32 cellular contexts compared by ENCODE assay signal in the genomic region with DNA sequence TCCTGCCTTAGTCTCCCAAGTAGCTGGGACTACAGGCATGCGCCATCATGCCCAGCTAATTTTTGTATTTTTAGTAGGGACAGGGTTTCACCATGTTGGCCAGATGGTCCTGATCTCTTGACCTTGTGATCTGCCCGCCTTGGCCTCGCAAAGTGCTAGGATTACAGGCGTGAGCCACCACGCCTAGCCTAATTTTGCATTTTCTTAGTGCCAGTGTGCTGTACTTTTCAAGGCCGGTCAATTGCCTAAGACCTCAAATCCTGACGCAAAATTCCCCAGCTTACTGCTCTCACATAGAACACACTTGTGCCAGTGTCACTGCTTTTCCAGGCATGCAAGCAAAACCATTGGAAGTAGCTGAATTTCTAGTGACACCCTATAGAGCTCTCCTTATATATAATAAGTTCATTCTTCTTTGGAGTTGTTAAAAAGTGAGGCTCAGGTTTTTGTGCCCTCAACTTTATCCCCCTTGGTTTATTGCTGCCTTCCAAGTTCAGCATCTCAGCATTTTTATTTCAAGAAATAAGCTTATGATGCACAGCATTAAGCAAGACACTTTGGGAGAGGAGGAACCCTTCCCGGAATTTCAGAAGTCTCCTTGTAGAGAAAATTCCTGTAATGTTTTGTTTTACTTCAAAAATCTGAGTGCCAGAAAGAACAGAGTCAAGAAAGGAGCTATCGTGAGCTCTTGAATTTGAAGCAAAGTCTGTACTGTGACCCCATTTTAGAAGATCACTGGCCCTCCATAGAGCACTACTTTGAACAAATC.
A peak's percentile ranks its signal among the peaks of the same experiment; 100 is the strongest.
DNase-seq lines count a peak whose midpoint lies in the region; ATAC-seq and TF ChIP-seq lines count a peak whose summit lies in the region.
"Had no signal": no experiment of that assay in that cellular context is flagged by ENCODE, and none has a peak within 500 bp of the region (broad histone marks: within the 10 kb centered on the region; RNA-seq: fewer than 3 reads in every experiment).

No MANE protein-coding gene starts in this region.

- WGBS in esophagus muscularis mucosa: 86% methylated on average over 9 of the region's 9 CpGs
- 88 to 95% (median 92%) methylated on average over 9 of the region's 9 CpGs for WGBS in stomach, 5 donors

- intact Hi-C loops in esophagus muscularis mucosa (cut with DNase I): no loop called here
- intact Hi-C loops in stomach (cut with DNase I; ENCODE audit: low total_unique reads): no loop called here
- intact Hi-C loops in activated naive CD4-positive, alpha-beta T cell treated with anti-CD3 and anti-CD28 coated beads for 36 hours (cut with micrococcal nuclease): no loop called here

- peaks cover 10% of the 10 kb centered on the region for H3K36me3 Mint-ChIP-seq in activated naive CD4-positive, alpha-beta T cell treated with anti-CD3 and anti-CD28 coated beads for 36 hours (ENCODE audit: low read depth)
- peaks cover 9% of the 10 kb centered on the region for H3K36me3 Mint-ChIP-seq in activated T-cell treated with anti-CD3 and anti-CD28 coated beads, Interleukin-2, amount 50 U/mL, for 4 hours (ENCODE audit: insufficient read depth)
- H3K36me3 Mint-ChIP-seq: stimulated activated effector memory CD8-positive, alpha-beta T cell treated with anti-CD3 and anti-CD28 coated beads, Interleukin-12 subunit alpha, Interleukin-12 subunit beta, amount 100 ng/mL, for 72 hours had no signal

- TF ChIP-seq POLR2A in esophagus muscularis mucosa (IDR thresholded peaks at IDR 0.05; ENCODE audit: low read depth) (no peak), stomach (IDR thresholded peaks at IDR 0.05) (no peak)

- H3K4me2 ChIP-seq in osteoblast (ENCODE audit: insufficient read depth, low read length): no peak overlapping the region

- CTCF ChIA-PET in activated naive CD4-positive, alpha-beta T cell treated with anti-CD3 and anti-CD28 coated beads for 36 hours (lab: Charles Lee): interaction anchor here (1.7 kb wide), 1 partner anchor 48 kb away, joined by 4 read pairs; no protein-coding TSS in a partner anchor

- H3K4me3 Mint-ChIP-seq in activated naive CD4-positive, alpha-beta T cell treated with anti-CD3 and anti-CD28 coated beads for 36 hours: no peak overlapping the region
- no peak overlapping the region for H3K4me3 Mint-ChIP-seq in activated T-cell treated with anti-CD3 and anti-CD28 coated beads, Interleukin-2, amount 50 U/mL, for 4 hours
- H3K4me3 Mint-ChIP-seq: activated B cell treated with CpG ODN at 0.5 μM for 24 hours; CD4-positive, CD25-positive, alpha-beta regulatory T cell; memory B cell; stimulated activated effector memory CD8-positive, alpha-beta T cell treated with anti-CD3 and anti-CD28 coated beads, Interleukin-12 subunit alpha, Interleukin-12 subunit beta, amount 100 ng/mL, for 72 hours had no signal

- no peaks in the 10 kb centered on the region for H3K79me2 ChIP-seq in osteoblast (ENCODE audit: insufficient read depth, low read length)

- no peak for TF ChIP-seq EP300 in esophagus muscularis mucosa (IDR thresholded peaks at IDR 0.05)
- no peak for TF ChIP-seq EP300 in stomach (IDR thresholded peaks at IDR 0.05)

- H3K27me3 ChIP-seq in esophagus muscularis mucosa (no peaks in the 10 kb centered on the region), osteoblast (ENCODE audit: insufficient read depth, low read length) (no peaks in the 10 kb centered on the region), stomach (no peaks in the 10 kb centered on the region)
- H3K27me3 ChIP-seq: brain microvascular endothelial cell, heart left ventricle, left lung had no signal

- no peaks in the 10 kb centered on the region for H3K9me3 ChIP-seq in esophagus muscularis mucosa
- H3K9me3 ChIP-seq in osteoblast (ENCODE audit: low read depth, low read length): no peaks in the 10 kb centered on the region
- H3K9me3 ChIP-seq in stomach: no peaks in the 10 kb centered on the region
- H3K9me3 ChIP-seq: heart left ventricle, left lung had no signal

- ATAC-seq in activated T-cell treated with anti-CD3 and anti-CD28 coated beads, Interleukin-2, amount 50 U/mL, for 4 hours: no peak
- ATAC-seq: heart left ventricle; K562; left lung; PC-3; right cardiac atrium; stimulated activated effector memory CD8-positive, alpha-beta T cell treated with anti-CD3 and anti-CD28 coated beads, Interleukin-12 subunit alpha, Interleukin-12 subunit beta, amount 100 ng/mL, for 72 hours had no signal

- peak overlapping the region; percentile 58 to 75 (median 74) for H3K27ac ChIP-seq in esophagus muscularis mucosa (replicated peaks in 1 of 4)
- peak overlapping the region; percentile 31 for H3K27ac ChIP-seq in osteoblast (ENCODE audit: low read depth, low read length)
- H3K27ac ChIP-seq in stomach: peak overlapping the region in 3 of 5 donors; percentile 13 to 53 (median 42)
- H3K27ac ChIP-seq: brain microvascular endothelial cell, left lung, SK-N-MC had no signal

- no peak overlapping the region for H3K27ac Mint-ChIP-seq in activated naive CD4-positive, alpha-beta T cell treated with anti-CD3 and anti-CD28 coated beads for 36 hours
- H3K27ac Mint-ChIP-seq: activated B cell treated with CpG ODN at 0.5 μM for 24 hours; memory B cell; stimulated activated effector memory CD8-positive, alpha-beta T cell treated with anti-CD3 and anti-CD28 coated beads, Interleukin-12 subunit alpha, Interleukin-12 subunit beta, amount 100 ng/mL, for 72 hours had no signal

- H3K9me3 Mint-ChIP-seq in activated naive CD4-positive, alpha-beta T cell treated with anti-CD3 and anti-CD28 coated beads for 36 hours: no peaks in the 10 kb centered on the region
- H3K9me3 Mint-ChIP-seq in activated T-cell treated with anti-CD3 and anti-CD28 coated beads, Interleukin-2, amount 50 U/mL, for 4 hours: no peaks in the 10 kb centered on the region
- H3K9me3 Mint-ChIP-seq: activated B cell treated with CpG ODN at 0.5 μM for 24 hours; memory B cell; stimulated activated effector memory CD8-positive, alpha-beta T cell treated with anti-CD3 and anti-CD28 coated beads, Interleukin-12 subunit alpha, Interleukin-12 subunit beta, amount 100 ng/mL, for 72 hours had no signal

- H3K4me3 ChIP-seq in esophagus muscularis mucosa (no peak overlapping the region), osteoblast (ENCODE audit: insufficient read depth, low read length) (no peak overlapping the region), stomach (no peak overlapping the region)
- H3K4me3 ChIP-seq: heart left ventricle, K562, left lung, SK-N-MC had no signal

- no peak overlapping the region for H2AFZ ChIP-seq in osteoblast (ENCODE audit: low read length)

- H3K4me1 ChIP-seq in esophagus muscularis mucosa: peaks cover 7 to 59% (median 50%) of the 10 kb centered on the region in 4 donors
- H3K4me1 ChIP-seq in osteoblast (ENCODE audit: insufficient read depth, low read length): peaks cover 42% of the 10 kb centered on the region
- peaks cover 0 to 34% (median 19%) of the 10 kb centered on the region in 4 donors for H3K4me1 ChIP-seq in stomach
- H3K4me1 ChIP-seq: left lung had no signal

- no peaks in the 10 kb centered on the region for H3K4me1 Mint-ChIP-seq in activated naive CD4-positive, alpha-beta T cell treated with anti-CD3 and anti-CD28 coated beads for 36 hours (ENCODE audit: low read depth)
- H3K4me1 Mint-ChIP-seq in activated T-cell treated with anti-CD3 and anti-CD28 coated beads, Interleukin-2, amount 50 U/mL, for 4 hours (ENCODE audit: low read depth): no peaks in the 10 kb centered on the region
- H3K4me1 Mint-ChIP-seq: activated B cell treated with CpG ODN at 0.5 μM for 24 hours; memory B cell; stimulated activated effector memory CD8-positive, alpha-beta T cell treated with anti-CD3 and anti-CD28 coated beads, Interleukin-12 subunit alpha, Interleukin-12 subunit beta, amount 100 ng/mL, for 72 hours had no signal

- peak; percentile 56 for DNase-seq in EH (ENCODE audit: low read depth)
- no peak for DNase-seq in esophagus muscularis mucosa (ENCODE audit: extremely low spot score)
- no peak for DNase-seq in osteoblast (ENCODE audit: insufficient read length, low spot score, missing footprints)
- DNase-seq in stomach: no peak
- no peak for DNase-seq in activated naive CD4-positive, alpha-beta T cell treated with anti-CD3 and anti-CD28 coated beads for 36 hours
- no peak for DNase-seq in NCI-H2196 treated with DMSO at 0.1 percent for 48 hours (lab: John Stamatoyannopoulos, UW; ENCODE audit: unreplicated experiment)
- no peak for DNase-seq in NCI-H446 (lab: John Stamatoyannopoulos, UW)
- no peak for DNase-seq in activated T-cell treated with anti-CD3 and anti-CD28 coated beads, Interleukin-2, amount 50 U/mL, for 4 hours
- DNase-seq: activated B cell treated with CpG ODN at 0.5 μM for 24 hours; activated CD4-positive, alpha-beta T cell treated with anti-CD3 and anti-CD28 coated beads, Interleukin-2, amount 50 U/mL, for 1 hour; activated gamma-delta T cell treated with Interleukin-2 at 50 U/mL for 16 hours; activated T-cell treated with anti-CD3 and anti-CD28 coated beads, Interleukin-2, amount 50 U/mL, for 48 hours; brain microvascular endothelial cell; CD4-positive, CD25-positive, alpha-beta regulatory T cell; cerebellar nuclear complex; DND-41; H7; heart left ventricle; islet precursor cell; left lung; NCI-H1105 treated with DMSO at 0.1 percent for 48 hours; NCI-H187 treated with DMSO at 0.1 percent for 48 hours; NCI-H526; NK-92 treated with Interleukin-12 subunit alpha and Interleukin-12 subunit beta, amount 100 ng/mL, for 24 hours; PC-3; posterior cingulate gyrus; right cardiac atrium; substantia nigra had no signal

- H3K36me3 ChIP-seq in esophagus muscularis mucosa (no peaks in the 10 kb centered on the region), osteoblast (ENCODE audit: insufficient read depth, low read length) (no peaks in the 10 kb centered on the region), stomach (no peaks in the 10 kb centered on the region)
- H3K36me3 ChIP-seq: brain microvascular endothelial cell, heart left ventricle, left lung had no signal

- H3K27me3 Mint-ChIP-seq in activated naive CD4-positive, alpha-beta T cell treated with anti-CD3 and anti-CD28 coated beads for 36 hours (ENCODE audit: low read depth): no peaks in the 10 kb centered on the region
- H3K27me3 Mint-ChIP-seq in activated T-cell treated with anti-CD3 and anti-CD28 coated beads, Interleukin-2, amount 50 U/mL, for 4 hours (ENCODE audit: low read depth): no peaks in the 10 kb centered on the region
- H3K27me3 Mint-ChIP-seq: activated B cell treated with CpG ODN at 0.5 μM for 24 hours; CD4-positive, CD25-positive, alpha-beta regulatory T cell; memory B cell had no signal

- H4K20me1 ChIP-seq in osteoblast (ENCODE audit: insufficient read depth, low read length): no peaks in the 10 kb centered on the region

- TF ChIP-seq CTCF in esophagus muscularis mucosa (IDR thresholded peaks at IDR 0.05) (no peak), osteoblast (IDR thresholded peaks at IDR 0.05; ENCODE audit: extremely low read depth, low read depth, low read length) (no peak), stomach (IDR thresholded peaks at IDR 0.05) (no peak)
